In genomic region chr5:180129291-180130190, GRCh38 we compare ENCODE assay signal across 22 cellular contexts. TPM values are rescaled to one million over a fixed set of nuclear protein-coding genes. Genes with fewer than 3 reads are reported as not detected.
DNase-seq lines count a peak whose midpoint lies in the region; ATAC-seq and TF ChIP-seq lines count a peak whose summit lies in the region.
"Had no signal": no experiment of that assay in that cellular context is flagged by ENCODE, and none has a peak within 500 bp of the region (broad histone marks: within the 10 kb centered on the region; RNA-seq: fewer than 3 reads in every experiment).

No MANE protein-coding gene starts in this region.

- peaks cover 1 to 3% of the 10 kb centered on the region in 2 donors for H3K4me1 Mint-ChIP-seq in natural killer cell treated with Interleukin-12 subunit alpha and Interleukin-12 subunit beta and Interleukin-15 and Interleukin-18, amount 100 ng/mL, for 72 hours (ENCODE audit: low read depth in 2 of 2)

- CTCF ChIA-PET in HEK293 (lab: Yijun Ruan, JAX) = interaction anchor here (0.6 to 1.4 kb wide), 3 partner anchors 19 to 490 kb away, joined by 3 read pairs; no protein-coding TSS in a partner anchor

- peaks cover 5 to 7% of the 10 kb centered on the region in 2 donors for H3K27me3 Mint-ChIP-seq in natural killer cell treated with Interleukin-12 subunit alpha and Interleukin-12 subunit beta and Interleukin-15 and Interleukin-18, amount 100 ng/mL, for 72 hours

- DNase-seq in D341Med (ENCODE audit: low spot score) (peak; percentile 22), dorsolateral prefrontal cortex (peak in 4 of 10 donors; percentile 8 to 44 (median 32)), activated gamma-delta T cell (lab: John Stamatoyannopoulos, UW) (no peak), activated gamma-delta T cell treated with Interleukin-2 at 50 U/mL for 16 hours (no peak), ovary (no peak)
- peak; percentile 56 for DNase-seq in natural killer cell treated with Interleukin-12 subunit alpha and Interleukin-12 subunit beta and Interleukin-15 and Interleukin-18, amount 100 ng/mL, for 72 hours (ENCODE audit: low spot score)
- DNase-seq: activated CD4-positive, CD25-positive, alpha-beta regulatory T cell; effector CD8-positive, alpha-beta T cell; GOT3; IMR-90; lower lobe of right lung; NCI-H1436 treated with DMSO at 0.1 percent for 48 hours; NCI-H2171 treated with DMSO at 0.1 percent for 48 hours; SJCRH30; stimulated activated CD4-positive, alpha-beta T cell treated with anti-CD3 and anti-CD28 coated beads, Interleukin-1b, Interleukin-23, amount 100 ng/mL, for 48 hours; stimulated activated naive CD4-positive, alpha-beta T cell treated with Interleukin-2 at 50 U/mL for 16 hours had no signal

- no peak overlapping the region for H3K4me3 ChIP-seq in HEK293 (ENCODE audit: low read depth, low read length)
- no peak overlapping the region for H3K4me3 ChIP-seq in dorsolateral prefrontal cortex
- H3K4me3 ChIP-seq in ovary = no peak overlapping the region
- H3K4me3 ChIP-seq: adrenal gland, cardiac muscle cell, lower lobe of right lung, pancreas, SJCRH30, upper lobe of left lung had no signal

- H3K36me3 ChIP-seq in HEK293 (ENCODE audit: control insufficient read depth in 2 of 2, insufficient read depth in 1 of 2, low read length in 2 of 2) = no peaks in the 10 kb centered on the region
- H3K36me3 ChIP-seq in ovary = no peaks in the 10 kb centered on the region
- H3K36me3 ChIP-seq: adrenal gland, cardiac muscle cell, lower lobe of right lung, pancreas, SJCRH30, upper lobe of left lung had no signal

- TF ChIP-seq EP300 in ovary (IDR thresholded peaks at IDR 0.05) = no peak

- 81 to 86% (median 82%) methylated on average over 27 of the region's 27 CpGs for WGBS in ovary, 3 donors

- H3K4me1 ChIP-seq in HEK293 (ENCODE audit: control insufficient read depth, insufficient read depth, low read length) = no peaks in the 10 kb centered on the region
- no peaks in the 10 kb centered on the region for H3K4me1 ChIP-seq in ovary (ENCODE audit: insufficient read depth)
- H3K4me1 ChIP-seq: adrenal gland, lower lobe of right lung, pancreas, SJCRH30 had no signal

- peak in 1 of 2 donors; percentile 2 for ATAC-seq in natural killer cell treated with Interleukin-12 subunit alpha and Interleukin-12 subunit beta and Interleukin-15 and Interleukin-18, amount 100 ng/mL, for 72 hours
- ATAC-seq in GM21528 (IDR thresholded peaks at IDR 0.05; ENCODE audit: low FRiP score, unreplicated experiment) = no peak
- ATAC-seq: lower lobe of right lung, pancreas had no signal

- no peak overlapping the region for H3K27ac ChIP-seq in HEK293 (ENCODE audit: extremely low read depth, low read depth, low read length)
- H3K27ac ChIP-seq in dorsolateral prefrontal cortex = peak overlapping the region in 50 of 59 donors; percentile 23 to 92 (median 74)
- no peak overlapping the region for H3K27ac ChIP-seq in ovary
- H3K27ac ChIP-seq: adrenal gland, cardiac muscle cell, lower lobe of right lung, pancreas, SJCRH30, upper lobe of left lung had no signal

- POLR2A ChIA-PET in HEK293 (lab: Yijun Ruan, JAX) = no interaction called here

- no peaks in the 10 kb centered on the region for H3K9me3 Mint-ChIP-seq in natural killer cell treated with Interleukin-12 subunit alpha and Interleukin-12 subunit beta and Interleukin-15 and Interleukin-18, amount 100 ng/mL, for 72 hours

- H3K27ac Mint-ChIP-seq in natural killer cell treated with Interleukin-12 subunit alpha and Interleukin-12 subunit beta and Interleukin-15 and Interleukin-18, amount 100 ng/mL, for 72 hours = no peak overlapping the region

- TF ChIP-seq POLR2A in ovary (IDR thresholded peaks at IDR 0.05) = no peak

- no peak overlapping the region for H3K4me3 Mint-ChIP-seq in natural killer cell treated with Interleukin-12 subunit alpha and Interleukin-12 subunit beta and Interleukin-15 and Interleukin-18, amount 100 ng/mL, for 72 hours

- intact Hi-C loops in dorsolateral prefrontal cortex (cut with DNase I) (loop anchor here (5.0 to 10.0 kb wide), 6 partner anchors 33 to 343 kb away; partner anchors contain the start of genes MAPK9 (in 1 of the 2) and RASGEF1C (in 1 of the 2)), ovary (cut with DNase I) (loop anchor here in 1 of 4 donors (5.0 kb wide), 1 partner anchor 78 kb away; the partner anchor contains the start of gene RASGEF1C)

- H3K27me3 ChIP-seq in dorsolateral prefrontal cortex (no peaks in the 10 kb centered on the region), ovary (no peaks in the 10 kb centered on the region)
- H3K27me3 ChIP-seq: cardiac muscle cell, pancreas had no signal

- TF ChIP-seq CTCF in HEK293 (tag by site-specific recombination; IDR thresholded peaks at IDR 0.05) (no peak), dorsolateral prefrontal cortex (IDR thresholded peaks at IDR 0.05 in 54 of 56, conservative IDR thresholded peaks at IDR 0.05 in 2 of 56; ENCODE audit: low read depth in 1 of 56, partially characterized antibody in 56 of 56) (no peak), ovary (IDR thresholded peaks at IDR 0.05) (no peak)

- H3K36me3 Mint-ChIP-seq in natural killer cell treated with Interleukin-12 subunit alpha and Interleukin-12 subunit beta and Interleukin-15 and Interleukin-18, amount 100 ng/mL, for 72 hours = no peaks in the 10 kb centered on the region

- H3K9me3 ChIP-seq in HEK293 (ENCODE audit: control insufficient read depth, insufficient read depth, low read depth, low read length) (no peaks in the 10 kb centered on the region), ovary (no peaks in the 10 kb centered on the region)
- H3K9me3 ChIP-seq: adrenal gland, lower lobe of right lung, pancreas, SJCRH30, upper lobe of left lung had no signal

TF ChIP-seq in HEK293, 187 proteins besides CTCF, POLR2A, EP300 and RAD21:
- TF ChIP-seq ZNF777 (tag by site-specific recombination; IDR thresholded peaks at IDR 0.05; ENCODE audit: borderline replicate concordance) (no peak), ZIC2 (tag by site-specific recombination; IDR thresholded peaks at IDR 0.05) (peak; percentile 50; the same call in 1 of the 2 replicates)

RNA-seq across cellular contexts. Expression of gene RNF130, which starts 58.0 kb away (rescaled TPM):
- 100 to 1,000 TPM in 119 of 120 experiments, 10 to 100 TPM in 1; 95.0 to 273 (median 136) TPM for total RNA-seq in dorsolateral prefrontal cortex
- total RNA-seq in natural killer cell treated with Interleukin-12 subunit alpha and Interleukin-12 subunit beta and Interleukin-15 and Interleukin-18, amount 100 ng/mL, for 72 hours = 10 to 100 TPM; 12.4 to 17.0 TPM
- 10 to 100 TPM; 54.7 to 75.1 (median 66.7) TPM for total RNA-seq in ovary
- 100 to 1,000 TPM in 1 of 2 donors, 10 to 100 TPM in 1; 74.0 to 120 TPM for polyA plus RNA-seq in ovary

Comparison
In these comparisons a context has a peak if more than half of its experiments do, and no peak if none do; other contexts are left out.
1. DNase-seq: peak in D341Med (single experiment) and natural killer cell treated with Interleukin-12 subunit alpha and Interleukin-12 subunit beta and Interleukin-15 and Interleukin-18, amount 100 ng/mL, for 72 hours (single experiment); none in activated gamma-delta T cell (single experiment), activated gamma-delta T cell treated with Interleukin-2 at 50 U/mL for 16 hours (single experiment) and ovary (0 of 5).
2. H3K27ac ChIP-seq: peak in dorsolateral prefrontal cortex (50 of 59); none in HEK293 (single experiment) and ovary (0 of 2).